23 cellular contexts compared by ENCODE assay signal in the genomic region with DNA sequence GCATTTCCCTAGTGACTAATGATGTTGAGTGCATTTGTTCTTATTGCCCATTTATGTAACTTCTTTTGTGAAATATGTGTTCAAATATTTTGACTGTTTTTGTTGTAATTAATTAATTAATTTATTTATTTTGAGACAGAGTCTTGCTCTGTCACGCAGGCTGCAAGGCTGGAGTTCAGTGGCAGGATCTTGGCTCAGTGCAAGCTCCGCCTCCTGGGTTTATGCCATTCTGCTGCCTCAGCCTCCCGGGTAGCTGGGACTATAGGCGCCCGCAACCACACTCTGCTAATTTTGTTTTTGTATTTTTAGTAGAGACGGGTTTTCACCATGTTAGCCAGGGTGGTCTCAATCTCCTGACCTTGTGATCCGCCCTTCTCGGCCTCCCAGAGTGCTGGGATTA.
"Had no signal": no experiment of that assay in that cellular context is flagged by ENCODE, and none has a peak within 500 bp of the region (broad histone marks: within the 10 kb centered on the region; RNA-seq: fewer than 3 reads in every experiment).

No MANE protein-coding gene starts in this region.

- H3K27ac ChIP-seq: dorsolateral prefrontal cortex, gastroesophageal sphincter, heart left ventricle, hepatocyte, left lung, neutrophil, pancreas, right lobe of liver, thoracic aorta, tibial nerve, upper lobe of left lung had no signal

- H3K36me3 ChIP-seq: gastroesophageal sphincter, heart left ventricle, left lung, neutrophil, pancreas, right lobe of liver, thoracic aorta, tibial nerve, upper lobe of left lung had no signal

- H2AFZ ChIP-seq: hepatocyte had no signal

- DNase-seq: dorsolateral prefrontal cortex; effector CD4-positive, alpha-beta T cell; heart left ventricle; left cardiac atrium; left lung; mammary epithelial cell; naive B cell; pancreas; right lobe of liver; small intestine; stimulated activated CD4-positive, alpha-beta T cell treated with anti-CD3 and anti-CD28 coated beads, Interleukin-15, amount 100 ng/mL, for 24 hours; stimulated activated CD4-positive, alpha-beta T cell treated with anti-CD3 and anti-CD28 coated beads, Interleukin-2, amount 100 ng/mL, for 48 hours; stimulated activated naive B cell treated with anti-CD40 and anti-IgM and Interleukin-4, amounts not matched to agents 10 μg/mL and 1 μg/mL and 100 μg/mL, for 72 hours; upper lobe of left lung had no signal

- FAIRE-seq: colon, islet of Langerhans, pancreas, small intestine, urothelium cell line had no signal

- H3K27me3 ChIP-seq: dorsolateral prefrontal cortex, gastroesophageal sphincter, heart left ventricle, hepatocyte, left lung, neutrophil, pancreas, right lobe of liver, tibial nerve, upper lobe of left lung had no signal

- ATAC-seq: gastroesophageal sphincter; heart left ventricle; left cardiac atrium; left lung; natural killer cell treated with Interleukin-12 subunit alpha and Interleukin-12 subunit beta and Interleukin-15 and Interleukin-18, amount 100 ng/mL, for 72 hours; pancreas; right lobe of liver; stimulated activated naive B cell treated with anti-CD40 and anti-IgM and Interleukin-4, amounts not matched to agents 10 μg/mL and 1 μg/mL and 100 μg/mL, for 72 hours had no signal

- H3K79me2 ChIP-seq: hepatocyte had no signal

- H3K9me3 ChIP-seq: gastroesophageal sphincter, left lung, neutrophil, pancreas, right lobe of liver, thoracic aorta, tibial nerve, upper lobe of left lung had no signal

- H3K4me1 ChIP-seq: gastroesophageal sphincter, heart left ventricle, left lung, right lobe of liver, upper lobe of left lung had no signal

- H3K4me3 ChIP-seq: gastroesophageal sphincter, heart left ventricle, hepatocyte, left lung, pancreas, right lobe of liver, thoracic aorta, tibial nerve, upper lobe of left lung had no signal

- H3K4me2 ChIP-seq: hepatocyte had no signal
